ENCODE assay signal across 1 cellular context in the genomic region with DNA sequence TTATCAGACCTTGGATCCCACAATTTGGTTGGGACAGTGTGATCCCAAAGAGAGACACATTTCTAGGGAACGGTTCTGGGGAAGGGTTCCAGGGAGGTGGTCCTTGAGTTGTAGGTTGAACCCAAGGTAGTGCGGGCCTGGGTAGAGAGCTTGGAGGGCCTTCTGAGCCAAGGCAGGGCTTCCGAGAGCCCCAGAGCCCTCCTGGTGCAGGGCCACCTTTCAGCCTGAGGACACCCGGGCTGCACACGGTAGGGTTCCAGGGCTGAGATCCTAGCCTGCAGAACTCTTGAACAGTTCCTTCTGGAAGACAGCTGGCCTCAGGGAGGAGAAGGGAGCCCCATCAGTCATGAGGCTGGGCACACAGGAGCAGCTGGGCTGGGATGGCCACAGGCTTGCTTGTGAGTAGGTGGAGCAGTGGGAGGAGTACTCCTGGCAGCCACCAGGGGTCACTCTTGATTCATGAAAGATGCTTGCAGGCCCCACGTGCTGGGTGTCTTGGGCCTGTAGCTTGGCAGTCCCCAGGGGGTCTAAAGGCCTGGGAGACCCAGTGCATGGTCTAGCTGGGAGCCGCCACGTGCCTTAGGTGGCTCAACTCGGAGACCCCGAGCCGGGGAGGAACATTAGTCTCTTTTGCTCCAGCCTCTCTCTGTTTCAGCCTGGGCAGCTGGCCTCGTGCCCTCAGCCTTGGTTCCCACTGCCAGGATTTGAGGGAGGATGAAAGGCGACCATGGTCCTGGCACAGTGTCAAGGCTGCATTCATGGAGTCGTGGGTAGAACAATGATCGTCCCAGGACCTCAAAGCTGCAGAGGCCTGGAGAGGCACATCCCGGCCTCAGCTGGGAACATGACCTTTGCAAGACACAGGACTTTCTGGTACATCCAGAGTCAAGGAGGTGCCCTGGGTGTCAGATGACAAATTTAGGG.
TF ChIP-seq lines count a peak whose summit lies in the region.

No MANE protein-coding gene starts in this region.

TF ChIP-seq in GM12878, 131 proteins besides CTCF, POLR2A, EP300 and RAD21 (continued from another document):
- TF ChIP-seq BCLAF1 (IDR thresholded peaks at IDR 0.05), result no peak
